In the genomic region with DNA sequence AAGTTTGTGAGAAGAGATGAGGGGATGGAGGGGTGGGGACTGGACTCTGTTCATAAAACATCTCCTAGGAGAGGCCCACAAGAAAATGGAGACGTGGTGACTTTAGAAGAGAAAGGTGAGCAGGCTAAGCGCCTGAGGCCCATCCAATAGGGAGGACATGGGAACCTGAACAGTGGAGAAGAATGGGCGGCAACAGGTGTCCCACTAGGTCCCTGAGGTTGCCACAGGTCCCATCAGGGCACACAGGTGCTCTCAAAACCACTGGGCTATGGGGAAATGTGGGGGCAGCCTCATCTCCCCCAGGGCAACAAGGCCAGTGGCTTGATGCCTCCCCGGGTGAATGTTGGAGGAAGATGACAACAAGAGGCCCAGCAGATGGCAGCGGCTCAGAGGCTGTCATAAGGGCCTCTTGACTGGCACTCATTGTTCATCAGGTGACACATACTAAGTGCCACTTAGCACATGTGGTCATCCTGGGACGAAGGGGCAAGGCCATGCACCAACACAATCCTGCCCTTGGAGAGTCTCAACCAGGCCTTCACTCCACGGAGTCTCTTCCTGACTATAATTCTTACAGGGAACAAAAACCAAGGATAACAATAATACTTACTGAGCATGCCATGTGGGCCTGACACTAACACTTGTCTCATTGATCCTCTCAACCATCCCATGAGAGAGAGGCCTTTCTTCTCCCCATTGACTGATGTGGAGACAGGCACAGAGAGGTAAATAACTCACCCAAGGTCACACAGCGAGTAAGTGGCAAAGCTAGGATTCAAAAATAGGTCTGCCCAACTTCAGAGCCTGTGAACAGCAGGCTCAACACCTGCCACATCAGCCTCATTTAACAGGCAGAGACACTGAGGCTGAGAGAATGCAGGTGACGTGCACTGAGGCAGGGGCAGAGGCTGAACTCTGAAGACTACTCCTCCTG, we compare ENCODE assay signal across 8 cellular contexts. TPM values are rescaled to one million over a fixed set of nuclear protein-coding genes. Genes with fewer than 3 reads are reported as not detected.
A peak's percentile ranks its signal among the peaks of the same experiment; 100 is the strongest.
DNase-seq lines count a peak whose midpoint lies in the region; ATAC-seq and TF ChIP-seq lines count a peak whose summit lies in the region.

No MANE protein-coding gene starts in this region.

- H2AFZ ChIP-seq in OCI-LY3 (ENCODE audit: low read depth, low read length) = no peak overlapping the region
- no peak overlapping the region for H2AFZ ChIP-seq in osteoblast (ENCODE audit: low read length)

- DNase-seq in NCI-H748 (lab: John Stamatoyannopoulos, UW; ENCODE audit: unreplicated experiment) (peak; percentile 76), NCI-H748 treated with DMSO at 0.1 percent for 48 hours (lab: John Stamatoyannopoulos, UW) (no peak), endothelial cell (ENCODE audit: low spot score) (no peak), osteoblast (ENCODE audit: insufficient read length, low spot score, missing footprints) (peak; percentile 18), colonic mucosa (no peak), tibial artery (no peak)

- TF ChIP-seq CTCF in OCI-LY3 (IDR thresholded peaks at IDR 0.05; ENCODE audit: low read depth, low read length) (peak; percentile 36), endothelial cell (IDR thresholded peaks at IDR 0.05; ENCODE audit: unreplicated experiment) (no peak), osteoblast (IDR thresholded peaks at IDR 0.05; ENCODE audit: extremely low read depth, low read depth, low read length) (no peak), colonic mucosa (IDR thresholded peaks at IDR 0.05) (no peak), tibial artery (IDR thresholded peaks at IDR 0.05) (no peak)

- H3K27me3 Mint-ChIP-seq in endothelial cell (ENCODE audit: unreplicated experiment) = peaks cover 1% of the 10 kb centered on the region

- H3K9ac ChIP-seq in OCI-LY3 (ENCODE audit: low read length) (no peak overlapping the region), colonic mucosa (ENCODE audit: low read depth in 2 of 2, low read length in 2 of 2) (no peak overlapping the region)

- no peaks in the 10 kb centered on the region for H3K36me3 ChIP-seq in OCI-LY3 (replicated peaks; ENCODE audit: low read depth, low read length)
- no peaks in the 10 kb centered on the region for H3K36me3 ChIP-seq in osteoblast (ENCODE audit: insufficient read depth, low read length)
- no peaks in the 10 kb centered on the region for H3K36me3 ChIP-seq in colonic mucosa
- no peaks in the 10 kb centered on the region for H3K36me3 ChIP-seq in tibial artery

- no peaks in the 10 kb centered on the region for H3K36me3 Mint-ChIP-seq in endothelial cell (ENCODE audit: low read depth, unreplicated experiment)

- no peaks in the 10 kb centered on the region for H3K9me3 ChIP-seq in OCI-LY3 (ENCODE audit: insufficient read depth, low read length)
- H3K9me3 ChIP-seq in osteoblast (ENCODE audit: low read depth, low read length) = no peaks in the 10 kb centered on the region
- H3K9me3 ChIP-seq in colonic mucosa = no peaks in the 10 kb centered on the region
- H3K9me3 ChIP-seq in tibial artery = no peaks in the 10 kb centered on the region

- peak overlapping the region; percentile 79 for H3K27ac Mint-ChIP-seq in endothelial cell (ENCODE audit: unreplicated experiment)

- no peak for ATAC-seq in HG03095 (IDR thresholded peaks at IDR 0.05; ENCODE audit: unreplicated experiment)

- H3K4me2 ChIP-seq in OCI-LY3 (ENCODE audit: low read length) (no peak overlapping the region), osteoblast (ENCODE audit: insufficient read depth, low read length) (no peak overlapping the region)

- H3K27me3 ChIP-seq in OCI-LY3 (ENCODE audit: low read depth, low read length) (peaks cover 26% of the 10 kb centered on the region), osteoblast (ENCODE audit: insufficient read depth, low read length) (no peaks in the 10 kb centered on the region), colonic mucosa (no peaks in the 10 kb centered on the region), tibial artery (no peaks in the 10 kb centered on the region)

- no peak overlapping the region for H3K4me3 Mint-ChIP-seq in endothelial cell (ENCODE audit: unreplicated experiment)

- no peak overlapping the region for H3K4me3 ChIP-seq in OCI-LY3 (ENCODE audit: low read length)
- no peak overlapping the region for H3K4me3 ChIP-seq in osteoblast (ENCODE audit: insufficient read depth, low read length)
- no peak overlapping the region for H3K4me3 ChIP-seq in colonic mucosa
- H3K4me3 ChIP-seq in tibial artery = no peak overlapping the region

- intact Hi-C loops in colonic mucosa (cut with DNase I) = no loop called here
- intact Hi-C loops in tibial artery (cut with DNase I; ENCODE audit: low total_unique reads) = no loop called here

- H3K9me3 Mint-ChIP-seq in endothelial cell (ENCODE audit: unreplicated experiment) = no peaks in the 10 kb centered on the region

- H3K4me1 Mint-ChIP-seq in endothelial cell (ENCODE audit: unreplicated experiment) = peaks cover 37% of the 10 kb centered on the region

- H4K20me1 ChIP-seq in OCI-LY3 (ENCODE audit: insufficient read depth, low read length) = no peaks in the 10 kb centered on the region
- H4K20me1 ChIP-seq in osteoblast (ENCODE audit: insufficient read depth, low read length) = peaks cover 33% of the 10 kb centered on the region

- H3K27ac ChIP-seq in OCI-LY3 (ENCODE audit: low read length) (no peak overlapping the region), osteoblast (ENCODE audit: low read depth, low read length) (no peak overlapping the region), colonic mucosa (no peak overlapping the region), tibial artery (peak overlapping the region in 1 of 2 donors; percentile 85)

- H3K4me1 ChIP-seq in OCI-LY3 (ENCODE audit: low read length) (peaks cover 18% of the 10 kb centered on the region), osteoblast (ENCODE audit: insufficient read depth, low read length) (peaks cover 33% of the 10 kb centered on the region), colonic mucosa (peaks cover 15% of the 10 kb centered on the region), tibial artery (peaks cover 4 to 97% (median 71%) of the 10 kb centered on the region in 4 donors)

- H3K79me2 ChIP-seq in OCI-LY3 (ENCODE audit: low read length) (no peaks in the 10 kb centered on the region), osteoblast (ENCODE audit: insufficient read depth, low read length) (peaks cover 73% of the 10 kb centered on the region)

RNA-seq across cellular contexts. Expression of a gene that starts 38.0 kb away (rescaled TPM):
- 13.3 TPM for total RNA-seq in endothelial cell (ENCODE audit: unreplicated experiment)
- total RNA-seq in osteoblast = 21.0 and 22.4 TPM in 2 replicates
- total RNA-seq in colonic mucosa = 10 to 100 TPM; 14.7 to 15.2 TPM

Comparison
In these comparisons a context has a peak if more than half of its experiments do, and no peak if none do; other contexts are left out.
1. DNase-seq: peak in NCI-H748 (single experiment) and osteoblast (single experiment); none in NCI-H748 treated with DMSO at 0.1 percent for 48 hours (single experiment), endothelial cell (single experiment), colonic mucosa (single experiment) and tibial artery (0 of 2).